11 cellular contexts compared by ENCODE assay signal in genomic region chr5:119373449-119373858, GRCh38. TPM values are rescaled to one million over a fixed set of nuclear protein-coding genes. Genes with fewer than 3 reads are reported as not detected.
DNase-seq lines count a peak whose midpoint lies in the region; ATAC-seq lines count a peak whose summit lies in the region.
"Had no signal": no experiment of that assay in that cellular context is flagged by ENCODE, and none has a peak within 500 bp of the region (broad histone marks: within the 10 kb centered on the region; RNA-seq: fewer than 3 reads in every experiment).

No MANE protein-coding gene starts in this region.

- no peaks in the 10 kb centered on the region for H3K9me3 Mint-ChIP-seq in activated T-cell treated with anti-CD3 and anti-CD28 coated beads, Interleukin-2, amount 50 U/mL, for 24 hours
- no peaks in the 10 kb centered on the region for H3K9me3 Mint-ChIP-seq in stimulated activated memory B cell treated with anti-CD40 and anti-IgM and Interleukin-4, amounts not matched to agents 10 μg/mL and 1 μg/mL and 100 μg/mL, for 72 hours

- H3K4me1 Mint-ChIP-seq in activated T-cell treated with anti-CD3 and anti-CD28 coated beads, Interleukin-2, amount 50 U/mL, for 24 hours (ENCODE audit: low read depth) = peaks cover 77% of the 10 kb centered on the region
- H3K4me1 Mint-ChIP-seq in stimulated activated memory B cell treated with anti-CD40 and anti-IgM and Interleukin-4, amounts not matched to agents 10 μg/mL and 1 μg/mL and 100 μg/mL, for 72 hours = peaks cover 59% of the 10 kb centered on the region

- no peaks in the 10 kb centered on the region for H3K27me3 Mint-ChIP-seq in activated T-cell treated with anti-CD3 and anti-CD28 coated beads, Interleukin-2, amount 50 U/mL, for 24 hours
- no peaks in the 10 kb centered on the region for H3K27me3 Mint-ChIP-seq in stimulated activated memory B cell treated with anti-CD40 and anti-IgM and Interleukin-4, amounts not matched to agents 10 μg/mL and 1 μg/mL and 100 μg/mL, for 72 hours

- no peak for DNase-seq in activated T-cell treated with anti-CD3 and anti-CD28 coated beads, Interleukin-2, amount 50 U/mL, for 24 hours
- DNase-seq in activated T-cell treated with anti-CD3 and anti-CD28 coated beads, Interleukin-2, amount 50 U/mL, for 48 hours = no peak
- no peak for DNase-seq in NCI-H510A (lab: John Stamatoyannopoulos, UW)
- DNase-seq in NCI-H774 (lab: John Stamatoyannopoulos, UW) = no peak
- DNase-seq in cerebellum (ENCODE audit: low spot score) = no peak
- DNase-seq: activated gamma-delta T cell, GDM1, T-helper 9 cell had no signal

- H3K4me3 Mint-ChIP-seq in activated T-cell treated with anti-CD3 and anti-CD28 coated beads, Interleukin-2, amount 50 U/mL, for 24 hours = no peak overlapping the region
- H3K4me3 Mint-ChIP-seq in stimulated activated memory B cell treated with anti-CD40 and anti-IgM and Interleukin-4, amounts not matched to agents 10 μg/mL and 1 μg/mL and 100 μg/mL, for 72 hours = no peak overlapping the region

- H3K27ac Mint-ChIP-seq in activated T-cell treated with anti-CD3 and anti-CD28 coated beads, Interleukin-2, amount 50 U/mL, for 24 hours = peak overlapping the region; percentile 77
- H3K27ac Mint-ChIP-seq in stimulated activated memory B cell treated with anti-CD40 and anti-IgM and Interleukin-4, amounts not matched to agents 10 μg/mL and 1 μg/mL and 100 μg/mL, for 72 hours = peak overlapping the region; percentile 71

- ATAC-seq in GM21786 (IDR thresholded peaks at IDR 0.05; ENCODE audit: unreplicated experiment) (peak; percentile 80), HG03432 (IDR thresholded peaks at IDR 0.05; ENCODE audit: unreplicated experiment) (peak; percentile 54)
- peak; percentile 64 for ATAC-seq in stimulated activated memory B cell treated with anti-CD40 and anti-IgM and Interleukin-4, amounts not matched to agents 10 μg/mL and 1 μg/mL and 100 μg/mL, for 72 hours

- peaks cover 89% of the 10 kb centered on the region for H3K36me3 Mint-ChIP-seq in activated T-cell treated with anti-CD3 and anti-CD28 coated beads, Interleukin-2, amount 50 U/mL, for 24 hours (ENCODE audit: low read depth)
- H3K36me3 Mint-ChIP-seq in stimulated activated memory B cell treated with anti-CD40 and anti-IgM and Interleukin-4, amounts not matched to agents 10 μg/mL and 1 μg/mL and 100 μg/mL, for 72 hours = peaks cover 23% of the 10 kb centered on the region

RNA-seq across cellular contexts. Expression of gene TNFAIP8, which starts 17.6 kb away (rescaled TPM):
- total RNA-seq in cerebellum = 8.6 TPM
